Comparison of ENCODE assay signal across 6 cellular contexts in genomic region chr19:31629936-31630335, GRCh38.
"Had no signal": no experiment of that assay in that cellular context is flagged by ENCODE, and none has a peak within 500 bp of the region (broad histone marks: within the 10 kb centered on the region; RNA-seq: fewer than 3 reads in every experiment).

No MANE protein-coding gene starts in this region.

- H3K4me3 ChIP-seq: GM23248, K562 had no signal

- ATAC-seq: K562 had no signal

- DNase-seq: GM23248, H9, HCEC 1CT, IMR-90, KG1 had no signal

- H3K27ac ChIP-seq: GM23248 had no signal

- H2AFZ ChIP-seq: GM23248 had no signal

- H3K9ac ChIP-seq: GM23248 had no signal

- H3K9me3 Mint-ChIP-seq: H9 had no signal

- H3K4me3 Mint-ChIP-seq: H9 had no signal
